8 cellular contexts compared by ENCODE assay signal in the genomic region with DNA sequence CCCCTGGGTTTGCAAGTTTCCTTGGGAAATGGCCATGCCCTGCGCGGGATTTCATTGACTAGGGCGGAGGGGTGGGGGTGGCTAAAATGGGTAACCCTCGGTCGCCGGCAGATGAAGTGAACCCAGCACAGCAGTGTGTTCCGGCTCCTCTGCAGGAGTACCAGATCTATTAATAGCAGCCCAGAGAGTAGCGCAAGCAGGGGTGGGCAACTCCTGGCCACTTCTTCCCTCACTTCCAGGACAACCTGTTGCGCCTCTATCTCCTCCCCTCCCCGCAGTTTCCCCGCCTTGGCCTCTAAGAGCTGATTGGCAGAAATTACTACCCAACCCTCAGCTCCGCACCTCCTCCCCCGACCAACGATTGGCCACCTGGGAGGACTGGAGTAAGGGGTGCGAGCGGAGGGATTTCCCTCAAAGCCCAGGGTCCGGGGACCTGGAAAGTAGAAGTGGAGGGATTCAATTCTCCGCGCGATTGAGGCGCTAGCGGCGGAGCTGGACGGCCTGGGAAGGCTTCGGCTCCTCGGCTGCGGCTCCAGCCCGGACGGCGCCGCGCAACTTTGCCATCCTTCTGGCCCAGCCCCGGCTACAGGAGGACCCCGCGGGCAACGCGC. TPM values are rescaled to one million over a fixed set of nuclear protein-coding genes. Genes with fewer than 3 reads are reported as not detected.
DNase-seq lines count a peak whose midpoint lies in the region; ATAC-seq and TF ChIP-seq lines count a peak whose summit lies in the region.

A gene with protein sequence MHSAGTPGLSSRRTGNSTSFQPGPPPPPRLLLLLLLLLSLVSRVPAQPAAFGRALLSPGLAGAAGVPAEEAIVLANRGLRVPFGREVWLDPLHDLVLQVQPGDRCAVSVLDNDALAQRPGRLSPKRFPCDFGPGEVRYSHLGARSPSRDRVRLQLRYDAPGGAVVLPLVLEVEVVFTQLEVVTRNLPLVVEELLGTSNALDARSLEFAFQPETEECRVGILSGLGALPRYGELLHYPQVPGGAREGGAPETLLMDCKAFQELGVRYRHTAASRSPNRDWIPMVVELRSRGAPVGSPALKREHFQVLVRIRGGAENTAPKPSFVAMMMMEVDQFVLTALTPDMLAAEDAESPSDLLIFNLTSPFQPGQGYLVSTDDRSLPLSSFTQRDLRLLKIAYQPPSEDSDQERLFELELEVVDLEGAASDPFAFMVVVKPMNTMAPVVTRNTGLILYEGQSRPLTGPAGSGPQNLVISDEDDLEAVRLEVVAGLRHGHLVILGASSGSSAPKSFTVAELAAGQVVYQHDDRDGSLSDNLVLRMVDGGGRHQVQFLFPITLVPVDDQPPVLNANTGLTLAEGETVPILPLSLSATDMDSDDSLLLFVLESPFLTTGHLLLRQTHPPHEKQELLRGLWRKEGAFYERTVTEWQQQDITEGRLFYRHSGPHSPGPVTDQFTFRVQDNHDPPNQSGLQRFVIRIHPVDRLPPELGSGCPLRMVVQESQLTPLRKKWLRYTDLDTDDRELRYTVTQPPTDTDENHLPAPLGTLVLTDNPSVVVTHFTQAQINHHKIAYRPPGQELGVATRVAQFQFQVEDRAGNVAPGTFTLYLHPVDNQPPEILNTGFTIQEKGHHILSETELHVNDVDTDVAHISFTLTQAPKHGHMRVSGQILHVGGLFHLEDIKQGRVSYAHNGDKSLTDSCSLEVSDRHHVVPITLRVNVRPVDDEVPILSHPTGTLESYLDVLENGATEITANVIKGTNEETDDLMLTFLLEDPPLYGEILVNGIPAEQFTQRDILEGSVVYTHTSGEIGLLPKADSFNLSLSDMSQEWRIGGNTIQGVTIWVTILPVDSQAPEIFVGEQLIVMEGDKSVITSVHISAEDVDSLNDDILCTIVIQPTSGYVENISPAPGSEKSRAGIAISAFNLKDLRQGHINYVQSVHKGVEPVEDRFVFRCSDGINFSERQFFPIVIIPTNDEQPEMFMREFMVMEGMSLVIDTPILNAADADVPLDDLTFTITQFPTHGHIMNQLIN (N-terminal part only) (plus strand): TSS at position 443 of the 611 bp plus-strand sequence. CDS start 268 bp downstream, outside the sequence.

- 0 to 2% (median 1%) methylated on average over 33 to 37 of the region's 37 CpGs for WGBS in ovary, 3 donors

- no peak for TF ChIP-seq EP300 in Ishikawa (IDR thresholded peaks at IDR 0.05; ENCODE audit: borderline replicate concordance)
- TF ChIP-seq EP300 in ovary (IDR thresholded peaks at IDR 0.05): no peak

- no peaks in the 10 kb centered on the region for H3K36me3 ChIP-seq in ovary

- no peak for TF ChIP-seq RAD21 in Ishikawa (IDR thresholded peaks at IDR 0.05; ENCODE audit: low read depth)

- ATAC-seq in GM18867 (IDR thresholded peaks at IDR 0.05; ENCODE audit: unreplicated experiment) (no peak), GM19023 (IDR thresholded peaks at IDR 0.05; ENCODE audit: unreplicated experiment) (no peak)

- in situ Hi-C loops in SK-MEL-5 (cut with HindIII; ENCODE audit: low pct_unique_long_range_greater_than_20kb, low sequenced_read_pairs): no loop called here

- H3K27me3 ChIP-seq in ovary: no peaks in the 10 kb centered on the region

- TF ChIP-seq CTCF in AG10803 (conservative IDR thresholded peaks at IDR 0.05; ENCODE audit: low read length) (no peak), ovary (IDR thresholded peaks at IDR 0.05) (no peak)

- H3K4me3 ChIP-seq in AG10803 (ENCODE audit: low read length) (peak within 1 kb of the TSS; percentile 12; the same call in 1 of the 2 replicates), ovary (peak within 1 kb of the TSS; percentile 41)

- no peak within 1 kb of the TSS for H3K27ac ChIP-seq in ovary

- DNase-seq in AG10803 (ENCODE audit: low read depth) (no peak), SK-MEL-5 (ENCODE audit: low read depth, low spot score) (peak; percentile 88), head of caudate nucleus (peak in 40 of 42 donors; percentile 10 to 78 (median 38)), ovary (peak; percentile 63 to 71 (median 69)), RKO (ENCODE audit: low spot score) (no peak)

- H3K4me1 ChIP-seq in ovary (ENCODE audit: insufficient read depth): peaks cover 7% of the 10 kb centered on the region

- intact Hi-C loops in head of caudate nucleus (cut with DNase I): loop anchor here (5.0 to 10.0 kb wide), 2 partner anchors 76 to 178 kb away; no protein-coding TSS in a partner anchor
- intact Hi-C loops in ovary (cut with DNase I): no loop called here

- H3K9me3 ChIP-seq in ovary: no peaks in the 10 kb centered on the region

- TF ChIP-seq POLR2A in ovary (IDR thresholded peaks at IDR 0.05): no peak

TF ChIP-seq in Ishikawa, 13 proteins besides CTCF, POLR2A, EP300 and RAD21:
- TF ChIP-seq ZBTB7A (IDR thresholded peaks at IDR 0.05; ENCODE audit: low read depth) (peak; percentile 70; the same call in 1 of the 2 replicates), EGR1 (IDR thresholded peaks at IDR 0.05) (no peak), CREB1 (IDR thresholded peaks at IDR 0.05; ENCODE audit: low read depth) (no peak), TAF1 (IDR thresholded peaks at IDR 0.05; ENCODE audit: low read depth) (peak; percentile 74), TCF12 (IDR thresholded peaks at IDR 0.05; ENCODE audit: low read depth) (no peak; the same call in 1 of the 2 replicates), NFIC (IDR thresholded peaks at IDR 0.05) (no peak), TEAD4 (IDR thresholded peaks at IDR 0.05) (no peak), YY1 (IDR thresholded peaks at IDR 0.05; ENCODE audit: low read depth) (no peak), CEBPB (IDR thresholded peaks at IDR 0.05) (no peak), FOXM1 (IDR thresholded peaks at IDR 0.05; ENCODE audit: borderline replicate concordance, low read depth) (no peak)
- TF ChIP-seq, protein P1, sequence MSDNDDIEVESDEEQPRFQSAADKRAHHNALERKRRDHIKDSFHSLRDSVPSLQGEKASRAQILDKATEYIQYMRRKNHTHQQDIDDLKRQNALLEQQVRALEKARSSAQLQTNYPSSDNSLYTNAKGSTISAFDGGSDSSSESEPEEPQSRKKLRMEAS (IDR thresholded peaks at IDR 0.05): no peak; the same call in 1 of the 2 replicates
- TF ChIP-seq, protein P2, sequence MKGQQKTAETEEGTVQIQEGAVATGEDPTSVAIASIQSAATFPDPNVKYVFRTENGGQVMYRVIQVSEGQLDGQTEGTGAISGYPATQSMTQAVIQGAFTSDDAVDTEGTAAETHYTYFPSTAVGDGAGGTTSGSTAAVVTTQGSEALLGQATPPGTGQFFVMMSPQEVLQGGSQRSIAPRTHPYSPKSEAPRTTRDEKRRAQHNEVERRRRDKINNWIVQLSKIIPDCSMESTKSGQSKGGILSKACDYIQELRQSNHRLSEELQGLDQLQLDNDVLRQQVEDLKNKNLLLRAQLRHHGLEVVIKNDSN (IDR thresholded peaks at IDR 0.05): no peak
- TF ChIP-seq, protein P3, sequence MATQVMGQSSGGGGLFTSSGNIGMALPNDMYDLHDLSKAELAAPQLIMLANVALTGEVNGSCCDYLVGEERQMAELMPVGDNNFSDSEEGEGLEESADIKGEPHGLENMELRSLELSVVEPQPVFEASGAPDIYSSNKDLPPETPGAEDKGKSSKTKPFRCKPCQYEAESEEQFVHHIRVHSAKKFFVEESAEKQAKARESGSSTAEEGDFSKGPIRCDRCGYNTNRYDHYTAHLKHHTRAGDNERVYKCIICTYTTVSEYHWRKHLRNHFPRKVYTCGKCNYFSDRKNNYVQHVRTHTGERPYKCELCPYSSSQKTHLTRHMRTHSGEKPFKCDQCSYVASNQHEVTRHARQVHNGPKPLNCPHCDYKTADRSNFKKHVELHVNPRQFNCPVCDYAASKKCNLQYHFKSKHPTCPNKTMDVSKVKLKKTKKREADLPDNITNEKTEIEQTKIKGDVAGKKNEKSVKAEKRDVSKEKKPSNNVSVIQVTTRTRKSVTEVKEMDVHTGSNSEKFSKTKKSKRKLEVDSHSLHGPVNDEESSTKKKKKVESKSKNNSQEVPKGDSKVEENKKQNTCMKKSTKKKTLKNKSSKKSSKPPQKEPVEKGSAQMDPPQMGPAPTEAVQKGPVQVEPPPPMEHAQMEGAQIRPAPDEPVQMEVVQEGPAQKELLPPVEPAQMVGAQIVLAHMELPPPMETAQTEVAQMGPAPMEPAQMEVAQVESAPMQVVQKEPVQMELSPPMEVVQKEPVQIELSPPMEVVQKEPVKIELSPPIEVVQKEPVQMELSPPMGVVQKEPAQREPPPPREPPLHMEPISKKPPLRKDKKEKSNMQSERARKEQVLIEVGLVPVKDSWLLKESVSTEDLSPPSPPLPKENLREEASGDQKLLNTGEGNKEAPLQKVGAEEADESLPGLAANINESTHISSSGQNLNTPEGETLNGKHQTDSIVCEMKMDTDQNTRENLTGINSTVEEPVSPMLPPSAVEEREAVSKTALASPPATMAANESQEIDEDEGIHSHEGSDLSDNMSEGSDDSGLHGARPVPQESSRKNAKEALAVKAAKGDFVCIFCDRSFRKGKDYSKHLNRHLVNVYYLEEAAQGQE (IDR thresholded peaks at IDR 0.05; ENCODE audit: low read depth): no peak

RNA-seq across cellular contexts. Expression of the gene that starts here (rescaled TPM):
- total RNA-seq in SK-MEL-5 (2014; rRNA removed; shearing (Covaris generic)): 2.5 and 2.8 TPM in 2 replicates
- 2.2 and 4.0 TPM in 2 replicates for polyA plus RNA-seq in SK-MEL-5 (2015; cell fraction: cytosol; rRNA removed)
- 1.2 and 2.2 TPM in 2 replicates for polyA plus RNA-seq in SK-MEL-5 (2015; cell fraction: nucleus; rRNA removed)
- total RNA-seq in ovary: 1 to 10 TPM in 5 of 7 donors, under 1 TPM in 2; 0.70 to 4.0 (median 2.9) TPM
- polyA plus RNA-seq in ovary: under 1 TPM; 0.27 to 0.38 TPM

Comparison
In these comparisons a context has a peak if more than half of its experiments do, and no peak if none do; other contexts are left out.
1. DNase-seq: peak in SK-MEL-5 (single experiment), head of caudate nucleus (40 of 42) and ovary (5 of 5); none in AG10803 (single experiment) and RKO (single experiment).